17 cellular contexts compared by ENCODE assay signal in genomic region chr10:109721401-109722028, GRCh38.
"Had no signal": no experiment of that assay in that cellular context is flagged by ENCODE, and none has a peak within 500 bp of the region (broad histone marks: within the 10 kb centered on the region; RNA-seq: fewer than 3 reads in every experiment).

No MANE protein-coding gene starts in this region.

- H3K9ac ChIP-seq: SK-N-SH had no signal

- H3K9me3 ChIP-seq: SK-N-SH had no signal

- H3K4me2 ChIP-seq: SK-N-SH had no signal

- H3K9me2 ChIP-seq: SK-N-SH had no signal

- DNase-seq: KBM-7, NCI-H1092, NCI-H1105 treated with DMSO at 0.1 percent for 48 hours, NCI-H1417 treated with DMSO at 0.1 percent for 48 hours, NCI-H146, NCI-H1694 treated with DMSO at 0.1 percent for 48 hours, NCI-H1930, NCI-H2081, NCI-H2107, NCI-H2227 treated with DMSO at 0.1 percent for 48 hours, NCI-H524 treated with DMSO at 0.1 percent for 48 hours, NCI-H69, NCI-H774, Right ventricle myocardium superior, RPMI8226, SIG-M5, SK-N-SH had no signal
